9 cellular contexts compared by ENCODE assay signal in genomic region chr1:40774266-40774998, GRCh38. TPM values are rescaled to one million over a fixed set of nuclear protein-coding genes. Genes with fewer than 3 reads are reported as not detected.
DNase-seq lines count a peak whose midpoint lies in the region; ATAC-seq and TF ChIP-seq lines count a peak whose summit lies in the region.
"Had no signal": no experiment of that assay in that cellular context is flagged by ENCODE, and none has a peak within 500 bp of the region (broad histone marks: within the 10 kb centered on the region; RNA-seq: fewer than 3 reads in every experiment).

No MANE protein-coding gene starts in this region.

- 29 to 47% methylated on average over 3 of the region's 3 CpGs for WGBS in upper lobe of left lung, 2 donors

- TF ChIP-seq CTCF in GM10266 (IDR thresholded peaks at IDR 0.05; ENCODE audit: control insufficient read depth, insufficient read depth, low read depth, missing control alignments) (peak; percentile 81), osteocyte (IDR thresholded peaks at IDR 0.05) (peak; percentile 79), upper lobe of left lung (IDR thresholded peaks at IDR 0.05) (peak; percentile 37 to 64 (median 61))

- H3K27me3 Mint-ChIP-seq in activated CD8-positive, alpha-beta memory T cell treated with anti-CD3 and anti-CD28 coated beads, Interleukin-2, amount 10 ng/mL, durations not matched to agents 7 days and 5 days, result no peaks in the 10 kb centered on the region
- no peaks in the 10 kb centered on the region for H3K27me3 Mint-ChIP-seq in osteocyte (ENCODE audit: unreplicated experiment)
- H3K27me3 Mint-ChIP-seq: activated naive CD8-positive, alpha-beta T cell had no signal

- peaks cover 0 to 11% (median 0%) of the 10 kb centered on the region in 4 donors for H3K4me1 ChIP-seq in upper lobe of left lung

- no peak overlapping the region for H3K27ac ChIP-seq in upper lobe of left lung

- peaks cover 24% of the 10 kb centered on the region for H3K4me1 Mint-ChIP-seq in activated CD8-positive, alpha-beta memory T cell treated with anti-CD3 and anti-CD28 coated beads, Interleukin-2, amount 10 ng/mL, durations not matched to agents 7 days and 5 days
- H3K4me1 Mint-ChIP-seq in osteocyte (ENCODE audit: unreplicated experiment), result peaks cover 26% of the 10 kb centered on the region

- no peak overlapping the region for H3K4me3 ChIP-seq in upper lobe of left lung

- H3K4me3 Mint-ChIP-seq in activated CD8-positive, alpha-beta memory T cell treated with anti-CD3 and anti-CD28 coated beads, Interleukin-2, amount 10 ng/mL, durations not matched to agents 7 days and 5 days, result no peak overlapping the region
- no peak overlapping the region for H3K4me3 Mint-ChIP-seq in osteocyte (ENCODE audit: unreplicated experiment)
- H3K4me3 Mint-ChIP-seq: activated naive CD8-positive, alpha-beta T cell had no signal

- H3K27me3 ChIP-seq in upper lobe of left lung, result no peaks in the 10 kb centered on the region

- peak; percentile 61 for DNase-seq in GM10266 (ENCODE audit: extremely low spot score)
- peak; percentile 26 for DNase-seq in NCI-H526 treated with DMSO at 0.1 percent for 48 hours (lab: John Stamatoyannopoulos, UW)
- peak; percentile 75 for DNase-seq in activated CD8-positive, alpha-beta memory T cell treated with anti-CD3 and anti-CD28 coated beads, Interleukin-2, amount 10 ng/mL, durations not matched to agents 7 days and 5 days
- DNase-seq in osteocyte (ENCODE audit: extremely low spot score, unreplicated experiment), result no peak
- DNase-seq in upper lobe of left lung, result peak in 1 of 2 donors; percentile 53

- CTCF ChIA-PET in activated CD8-positive, alpha-beta memory T cell treated with anti-CD3 and anti-CD28 coated beads, Interleukin-2, amount 10 ng/mL, durations not matched to agents 7 days and 5 days (lab: Charles Lee), result interaction anchor here (0.6 to 9.9 kb wide), 47 partner anchors 9 to 192 kb away, joined by 3 to 228 read pairs (median 4); partner anchors contain the start of gene KCNQ4

- peaks cover 39% of the 10 kb centered on the region for H3K36me3 Mint-ChIP-seq in activated CD8-positive, alpha-beta memory T cell treated with anti-CD3 and anti-CD28 coated beads, Interleukin-2, amount 10 ng/mL, durations not matched to agents 7 days and 5 days
- H3K36me3 Mint-ChIP-seq in osteocyte (ENCODE audit: unreplicated experiment), result peaks cover 41% of the 10 kb centered on the region

- no peak for TF ChIP-seq POLR2A in upper lobe of left lung (IDR thresholded peaks at IDR 0.05)

- ATAC-seq in activated CD8-positive, alpha-beta memory T cell treated with anti-CD3 and anti-CD28 coated beads, Interleukin-2, amount 10 ng/mL, durations not matched to agents 7 days and 5 days, result peak; percentile 79
- ATAC-seq in esophagus mucosa, result peak; percentile 62
- peak; percentile 51 to 61 for ATAC-seq in upper lobe of left lung (ENCODE audit: low FRiP score in 2 of 2)
- no peak for ATAC-seq in HG02759 (IDR thresholded peaks at IDR 0.05; ENCODE audit: unreplicated experiment)
- no peak for ATAC-seq in GM18519 (IDR thresholded peaks at IDR 0.05; ENCODE audit: low FRiP score, unreplicated experiment)

- H3K27ac Mint-ChIP-seq in activated CD8-positive, alpha-beta memory T cell treated with anti-CD3 and anti-CD28 coated beads, Interleukin-2, amount 10 ng/mL, durations not matched to agents 7 days and 5 days, result peak overlapping the region; percentile 29
- no peak overlapping the region for H3K27ac Mint-ChIP-seq in osteocyte (ENCODE audit: unreplicated experiment)
- H3K27ac Mint-ChIP-seq: activated naive CD8-positive, alpha-beta T cell had no signal

- TF ChIP-seq EP300 in upper lobe of left lung (IDR thresholded peaks at IDR 0.05), result no peak

- peaks cover 3% of the 10 kb centered on the region for H3K9me3 Mint-ChIP-seq in activated CD8-positive, alpha-beta memory T cell treated with anti-CD3 and anti-CD28 coated beads, Interleukin-2, amount 10 ng/mL, durations not matched to agents 7 days and 5 days (ENCODE audit: low read depth)
- H3K9me3 Mint-ChIP-seq in osteocyte (ENCODE audit: unreplicated experiment), result peaks cover 9% of the 10 kb centered on the region

- peaks cover 13 to 42% (median 28%) of the 10 kb centered on the region in 4 donors for H3K36me3 ChIP-seq in upper lobe of left lung

- peaks cover 0 to 3% (median 0%) of the 10 kb centered on the region in 4 donors for H3K9me3 ChIP-seq in upper lobe of left lung

RNA-seq across cellular contexts. Expression of gene KCNQ4, which starts 9.2 kb away (rescaled TPM):
- total RNA-seq in activated CD8-positive, alpha-beta memory T cell treated with anti-CD3 and anti-CD28 coated beads, Interleukin-2, amount 10 ng/mL, durations not matched to agents 7 days and 5 days, result under 1 TPM; 0.12 to 0.44 TPM
- total RNA-seq in esophagus mucosa, result 0.24 TPM
- total RNA-seq in osteocyte, result 0.51 and 0.63 TPM in 2 replicates
- total RNA-seq in upper lobe of left lung, result under 1 TPM in 5 of 6 donors, not detected in 1; 0.44 to 0.89 (median 0.60) TPM

Comparison
In these comparisons a context has a peak if more than half of its experiments do, and no peak if none do; other contexts are left out.
1. ATAC-seq: peak in activated CD8-positive, alpha-beta memory T cell treated with anti-CD3 and anti-CD28 coated beads, Interleukin-2, amount 10 ng/mL, durations not matched to agents 7 days and 5 days (single experiment), esophagus mucosa (single experiment) and upper lobe of left lung (2 of 2); none in HG02759 (single experiment) and GM18519 (single experiment).
2. Peak in every context shown above with its lines, with median percentiles within 50 percentile points of each other: CTCF ChIP-seq.